ENCODE assay signal across 23 cellular contexts in genomic region chr3:151878445-151878844, GRCh38. TPM values are rescaled to one million over a fixed set of nuclear protein-coding genes. Genes with fewer than 3 reads are reported as not detected.
"Had no signal": no experiment of that assay in that cellular context is flagged by ENCODE, and none has a peak within 500 bp of the region (broad histone marks: within the 10 kb centered on the region; RNA-seq: fewer than 3 reads in every experiment).

No MANE protein-coding gene starts in this region.

- ATAC-seq: Panc1, PC-3 had no signal

- DNase-seq: KBM-7, NCI-H1048, NCI-H1105, NCI-H1417, NCI-H1436 treated with DMSO at 0.1 percent for 48 hours, NCI-H1694, NCI-H187 treated with DMSO at 0.1 percent for 48 hours, NCI-H2029 treated with DMSO at 0.1 percent for 48 hours, NCI-H2171, NCI-H226, NCI-H446, NCI-H510A, NCI-H524 treated with DMSO at 0.1 percent for 48 hours, NCI-H69, NCI-H774, PC-3, SHP77 had no signal

- H3K27ac ChIP-seq: RWPE1 had no signal

- FAIRE-seq: HTR-8/SVneo had no signal

RNA-seq across cellular contexts. Expression of gene SUCNR1, which starts 5.0 kb away (rescaled TPM):
- total RNA-seq: LHCN-M2; MCF 10A; PC-3; T-helper 1 cell treated with Interleukin-12 subunit alpha and Interleukin-12 subunit beta and Interleukin-4 antibody, amounts not matched to agents 30 ng/mL and 1 ng/mL, for 36 hours had no signal
